Comparison of ENCODE assay signal across 8 cellular contexts in genomic region chr16:2785101-2785991, GRCh38. TPM values are rescaled to one million over a fixed set of nuclear protein-coding genes. Genes with fewer than 3 reads are reported as not detected.
DNase-seq lines count a peak whose midpoint lies in the region; ATAC-seq and TF ChIP-seq lines count a peak whose summit lies in the region.
"Had no signal": no experiment of that assay in that cellular context is flagged by ENCODE, and none has a peak within 500 bp of the region (broad histone marks: within the 10 kb centered on the region; RNA-seq: fewer than 3 reads in every experiment).

No MANE protein-coding gene starts in this region.

- intact Hi-C loops in activated T-helper 1 cell treated with anti-CD3 and anti-CD28 coated beads, Interleukin-12 subunit alpha, Interleukin-12 subunit beta, Interleukin-2, Interleukin-4 antibody, amounts not matched to agents 30 ng/mL and 10 ng/mL and 1 ng/mL, durations not matched to agents 14 hours and 24 hours and 36 hours (cut with micrococcal nuclease): no loop called here

- H3K36me3 Mint-ChIP-seq in activated T-helper 1 cell treated with anti-CD3 and anti-CD28 coated beads, Interleukin-12 subunit alpha, Interleukin-12 subunit beta, Interleukin-2, Interleukin-4 antibody, amounts not matched to agents 30 ng/mL and 10 ng/mL and 1 ng/mL, durations not matched to agents 14 hours and 24 hours and 36 hours (ENCODE audit: low read depth): no peaks in the 10 kb centered on the region
- no peaks in the 10 kb centered on the region for H3K36me3 Mint-ChIP-seq in immature natural killer cell

- H3K4me3 Mint-ChIP-seq in activated T-helper 1 cell treated with anti-CD3 and anti-CD28 coated beads, Interleukin-12 subunit alpha, Interleukin-12 subunit beta, Interleukin-2, Interleukin-4 antibody, amounts not matched to agents 30 ng/mL and 10 ng/mL and 1 ng/mL, durations not matched to agents 14 hours and 24 hours and 36 hours: peak overlapping the region; percentile 76
- peak overlapping the region; percentile 76 to 80 (median 78) for H3K4me3 Mint-ChIP-seq in immature natural killer cell

- H3K27me3 Mint-ChIP-seq in activated T-helper 1 cell treated with anti-CD3 and anti-CD28 coated beads, Interleukin-12 subunit alpha, Interleukin-12 subunit beta, Interleukin-2, Interleukin-4 antibody, amounts not matched to agents 30 ng/mL and 10 ng/mL and 1 ng/mL, durations not matched to agents 14 hours and 24 hours and 36 hours (ENCODE audit: insufficient read depth): peaks cover 20% of the 10 kb centered on the region
- H3K27me3 Mint-ChIP-seq in immature natural killer cell (ENCODE audit: low read depth in 3 of 3): peaks cover 0 to 4% (median 4%) of the 10 kb centered on the region in 3 donors

- DNase-seq in LNCaP clone FGC (ENCODE audit: low read depth): no peak
- no peak for DNase-seq in activated T-helper 1 cell treated with anti-CD3 and anti-CD28 coated beads, Interleukin-12 subunit alpha, Interleukin-12 subunit beta, Interleukin-2, Interleukin-4 antibody, amounts not matched to agents 30 ng/mL and 10 ng/mL and 1 ng/mL, durations not matched to agents 14 hours and 24 hours and 36 hours (ENCODE audit: low spot score)
- DNase-seq in immature natural killer cell: no peak
- DNase-seq in stimulated activated naive CD8-positive, alpha-beta T cell treated with anti-CD3 and anti-CD28 coated beads, Interleukin-15, Interleukin-2, amounts not matched to agents 100 U/mL and 50 U/mL, for 24 hours: peak; percentile 58
- no peak for DNase-seq in NCI-H1930 (lab: John Stamatoyannopoulos, UW)

- peak; percentile 17; the same call in 1 of the 2 replicates for TF ChIP-seq CTCF in LNCaP clone FGC (IDR thresholded peaks at IDR 0.05; ENCODE audit: control insufficient read depth, extremely low read depth, insufficient read depth)

- H3K27ac Mint-ChIP-seq in activated T-helper 1 cell treated with anti-CD3 and anti-CD28 coated beads, Interleukin-12 subunit alpha, Interleukin-12 subunit beta, Interleukin-2, Interleukin-4 antibody, amounts not matched to agents 30 ng/mL and 10 ng/mL and 1 ng/mL, durations not matched to agents 14 hours and 24 hours and 36 hours: peak overlapping the region; percentile 77
- H3K27ac Mint-ChIP-seq in immature natural killer cell: no peak overlapping the region

- no peaks in the 10 kb centered on the region for H3K4me1 Mint-ChIP-seq in activated T-helper 1 cell treated with anti-CD3 and anti-CD28 coated beads, Interleukin-12 subunit alpha, Interleukin-12 subunit beta, Interleukin-2, Interleukin-4 antibody, amounts not matched to agents 30 ng/mL and 10 ng/mL and 1 ng/mL, durations not matched to agents 14 hours and 24 hours and 36 hours (ENCODE audit: low read depth)
- H3K4me1 Mint-ChIP-seq in immature natural killer cell: peaks cover 11 to 21% of the 10 kb centered on the region in 2 donors

- no peak overlapping the region for H3K4me3 ChIP-seq in LNCaP clone FGC (ENCODE audit: low read depth, low read length)

- peak; percentile 76 for ATAC-seq in stimulated activated naive CD8-positive, alpha-beta T cell treated with anti-CD3 and anti-CD28 coated beads, Interleukin-15, Interleukin-2, amounts not matched to agents 100 U/mL and 50 U/mL, for 24 hours
- ATAC-seq in HG03025 (IDR thresholded peaks at IDR 0.05; ENCODE audit: low FRiP score, unreplicated experiment) (no peak), GM21381 (IDR thresholded peaks at IDR 0.05; ENCODE audit: unreplicated experiment) (no peak)

- no peaks in the 10 kb centered on the region for H3K9me3 Mint-ChIP-seq in activated T-helper 1 cell treated with anti-CD3 and anti-CD28 coated beads, Interleukin-12 subunit alpha, Interleukin-12 subunit beta, Interleukin-2, Interleukin-4 antibody, amounts not matched to agents 30 ng/mL and 10 ng/mL and 1 ng/mL, durations not matched to agents 14 hours and 24 hours and 36 hours
- no peaks in the 10 kb centered on the region for H3K9me3 Mint-ChIP-seq in immature natural killer cell

RNA-seq across cellular contexts. Expression of gene PRSS33, which starts 2.0 kb away (rescaled TPM):
- total RNA-seq in activated T-helper 1 cell treated with anti-CD3 and anti-CD28 coated beads, Interleukin-12 subunit alpha, Interleukin-12 subunit beta, Interleukin-2, Interleukin-4 antibody, amounts not matched to agents 30 ng/mL and 10 ng/mL and 1 ng/mL, durations not matched to agents 14 hours and 24 hours and 36 hours: 0.10 TPM in 1 of 2 replicates, not detected in the other
- 1 to 10 TPM in 2 of 3 donors, not detected in 1; 1.1 to 4.0 TPM for polyA plus RNA-seq in immature natural killer cell
- total RNA-seq: renal cortical epithelial cell had no signal

RNA-seq across cellular contexts. Expression of gene ELOB, which starts 8.3 kb away (rescaled TPM):
- 256 and 277 TPM in 2 replicates for total RNA-seq in activated T-helper 1 cell treated with anti-CD3 and anti-CD28 coated beads, Interleukin-12 subunit alpha, Interleukin-12 subunit beta, Interleukin-2, Interleukin-4 antibody, amounts not matched to agents 30 ng/mL and 10 ng/mL and 1 ng/mL, durations not matched to agents 14 hours and 24 hours and 36 hours
- polyA plus RNA-seq in immature natural killer cell: 100 to 1,000 TPM; 252 to 523 (median 328) TPM

RNA-seq across cellular contexts. Expression of gene PRSS41, which starts 12.9 kb away (rescaled TPM):
- not detected in 2 replicates for total RNA-seq in activated T-helper 1 cell treated with anti-CD3 and anti-CD28 coated beads, Interleukin-12 subunit alpha, Interleukin-12 subunit beta, Interleukin-2, Interleukin-4 antibody, amounts not matched to agents 30 ng/mL and 10 ng/mL and 1 ng/mL, durations not matched to agents 14 hours and 24 hours and 36 hours
- not detected for polyA plus RNA-seq in immature natural killer cell
- total RNA-seq: renal cortical epithelial cell had no signal

RNA-seq across cellular contexts. Expression of gene PRSS21, which starts 31.7 kb away (rescaled TPM):
- total RNA-seq in activated T-helper 1 cell treated with anti-CD3 and anti-CD28 coated beads, Interleukin-12 subunit alpha, Interleukin-12 subunit beta, Interleukin-2, Interleukin-4 antibody, amounts not matched to agents 30 ng/mL and 10 ng/mL and 1 ng/mL, durations not matched to agents 14 hours and 24 hours and 36 hours: 9.2 and 10.1 TPM in 2 replicates
- 10 to 100 TPM in 1 of 3 donors, 1 to 10 TPM in 2; 3.1 to 11.0 (median 6.8) TPM for polyA plus RNA-seq in immature natural killer cell

RNA-seq across cellular contexts. Expression of gene SRRM2, which starts 32.9 kb away (rescaled TPM):
- 631 and 639 TPM in 2 replicates for total RNA-seq in activated T-helper 1 cell treated with anti-CD3 and anti-CD28 coated beads, Interleukin-12 subunit alpha, Interleukin-12 subunit beta, Interleukin-2, Interleukin-4 antibody, amounts not matched to agents 30 ng/mL and 10 ng/mL and 1 ng/mL, durations not matched to agents 14 hours and 24 hours and 36 hours
- polyA plus RNA-seq in immature natural killer cell: 100 to 1,000 TPM in 1 of 3 donors, 10 to 100 TPM in 2; 11.5 to 113 (median 24.2) TPM
